Comparison of ENCODE assay signal across 8 cellular contexts in genomic region chr17:7932483-7932891, GRCh38. TPM values are rescaled to one million over a fixed set of nuclear protein-coding genes. Genes with fewer than 3 reads are reported as not detected.
DNase-seq lines count a peak whose midpoint lies in the region; ATAC-seq, FAIRE-seq and TF ChIP-seq lines count a peak whose summit lies in the region.

No MANE protein-coding gene starts in this region.

- no peak overlapping the region for H2BK15ac ChIP-seq in H1 (ENCODE audit: low read length)
- H2BK15ac ChIP-seq in mesenchymal stem cell (ENCODE audit: low read depth, poor library complexity, severe bottlenecking), result peak overlapping the region; percentile 26

- H3K14ac ChIP-seq in H1 (ENCODE audit: insufficient read length) (no peak overlapping the region), mesenchymal stem cell (ENCODE audit: low read length in 2 of 2) (peak overlapping the region in 1 of 2 experiments; percentile 23)

- H2AFZ ChIP-seq in H1 (ENCODE audit: low read length), result peak overlapping the region; percentile 93
- peak overlapping the region; percentile 84 for H2AFZ ChIP-seq in mesenchymal stem cell (ENCODE audit: low read depth, low read length)

- H4K8ac ChIP-seq in H1 (ENCODE audit: extremely low read depth, insufficient read depth, low read length) (no peak overlapping the region), mesenchymal stem cell (ENCODE audit: low read length) (peak overlapping the region; percentile 50)

- peaks cover 5 to 19% (median 9%) of the 10 kb centered on the region in 4 experiments; a peak in 5 of 8 replicates for H3K36me3 ChIP-seq in H1 (ENCODE audit: control insufficient read depth in 2 of 4, insufficient read depth in 4 of 4, low read length in 3 of 4)
- peaks cover 27 to 32% of the 10 kb centered on the region in 2 experiments for H3K36me3 ChIP-seq in mesenchymal stem cell (ENCODE audit: control insufficient read depth in 1 of 2, insufficient read depth in 2 of 2, low read depth in 1 of 2, low read length in 2 of 2)
- H3K36me3 ChIP-seq in tibial nerve, result peaks cover 0 to 53% (median 0%) of the 10 kb centered on the region in 3 donors

- H3K4me1 ChIP-seq in H1 (replicated peaks in 1 of 4; ENCODE audit: control insufficient read depth in 3 of 4, insufficient read depth in 4 of 4, low read length in 3 of 4) (peaks cover 0 to 5% (median 3%) of the 10 kb centered on the region in 4 experiments; a peak in 4 of 7 replicates), mesenchymal stem cell (ENCODE audit: control insufficient read depth, insufficient read depth, low read depth, low read length) (peaks cover 21% of the 10 kb centered on the region), tibial nerve (peaks cover 0 to 52% (median 21%) of the 10 kb centered on the region in 4 donors)

- H3K56ac ChIP-seq in H1 (replicated peaks; ENCODE audit: insufficient read length, low read depth, low read length), result peak overlapping the region; percentile 4

- H3K9me3 ChIP-seq in H1 (ENCODE audit: insufficient read depth in 2 of 2, low read depth in 1 of 2, low read length in 1 of 2), result no peaks in the 10 kb centered on the region
- H3K9me3 ChIP-seq in mesenchymal stem cell (ENCODE audit: control insufficient read depth, low read length), result no peaks in the 10 kb centered on the region
- no peaks in the 10 kb centered on the region for H3K9me3 ChIP-seq in tibial nerve

- H4K5ac ChIP-seq in H1 (ENCODE audit: insufficient read length, low read depth, low read length), result peak overlapping the region; percentile 81

- FAIRE-seq in H1 (lab: Jason Lieb, UNC), result no peak

- CTCF ChIA-PET in GM10248 (lab: Yijun Ruan, JAX), result interaction anchor here (0.7 to 10.4 kb wide), 27 partner anchors 9 to 637 kb away, joined by 3 to 107 read pairs (median 4); partner anchors contain the start of gene RNF227
- CTCF ChIA-PET in H1 (lab: Charles Lee; ENCODE audit: partially characterized antibody), result interaction anchor here (0.6 to 5.7 kb wide), 27 partner anchors 10 to 189 kb away, joined by 3 to 33 read pairs (median 4); partner anchors contain the start of gene ALOXE3

- H3K23ac ChIP-seq in H1 (ENCODE audit: insufficient read length), result no peak overlapping the region
- H3K23ac ChIP-seq in mesenchymal stem cell (ENCODE audit: low read length in 2 of 2), result peak overlapping the region in 1 of 2 experiments; percentile 46

- H2AK5ac ChIP-seq in H1 (ENCODE audit: low read depth, low read length) (no peak overlapping the region), mesenchymal stem cell (ENCODE audit: low read length, severe bottlenecking) (no peak overlapping the region)

- H3K4ac ChIP-seq in H1 (replicated peaks; ENCODE audit: insufficient read length, low read depth, low read length) (peak overlapping the region; percentile 58), mesenchymal stem cell (ENCODE audit: low read depth in 1 of 2, low read length in 2 of 2) (peak overlapping the region; percentile 62 to 95)

- H3K18ac ChIP-seq in H1 (ENCODE audit: extremely low read depth, low read length), result peak overlapping the region; percentile 97; the same call in 1 of the 2 replicates
- peak overlapping the region; percentile 85 to 89 for H3K18ac ChIP-seq in mesenchymal stem cell (ENCODE audit: low read depth in 1 of 2, low read length in 2 of 2)

- POLR2A ChIA-PET in GM10248 (lab: Yijun Ruan, JAX), result interaction anchor here (0.7 to 1.4 kb wide), 3 partner anchors 12 to 447 kb away, joined by 3 to 5 read pairs (median 5); partner anchors contain the start of gene RNF227
- POLR2A ChIA-PET in H1 (lab: Charles Lee; ENCODE audit: partially characterized antibody), result interaction anchor here (0.5 to 3.3 kb wide), 10 partner anchors 10 to 246 kb away, joined by 3 to 11 read pairs (median 4); partner anchors contain the start of genes NAA38 and RNF227

- no peak for TF ChIP-seq RAD21 in H1 (IDR thresholded peaks at IDR 0.05 in 1 of 2, conservative IDR thresholded peaks at IDR 0.05 in 1 of 2; ENCODE audit: low read depth in 2 of 2, low read length in 2 of 2)

- 5% methylated on average over 17 of the region's 17 CpGs; no CpG with 5 or more reads in 1 of the 2 experiments for WGBS in H1 (ENCODE audit: extremely low coverage in 1 of 2, insufficient coverage in 1 of 2, insufficient read length in 1 of 2, insufficient replicate concordance in 2 of 2, low coverage in 1 of 2, low lambda C conversion rate in 2 of 2, missing lambda C conversion rate in 1 of 2), 2 experiments
- 1% methylated on average over 17 of the region's 17 CpGs for WGBS in mesenchymal stem cell
- WGBS in tibial nerve, 2 donors, result 0 to 1% methylated on average over 17 of the region's 17 CpGs

- H3K27me3 ChIP-seq in H1 (replicated peaks in 1 of 4; ENCODE audit: control insufficient read depth in 3 of 4, extremely low read depth in 1 of 4, insufficient read depth in 3 of 4, low read length in 3 of 4), result peaks cover 11 to 22% (median 20%) of the 10 kb centered on the region in 4 experiments
- H3K27me3 ChIP-seq in mesenchymal stem cell (ENCODE audit: control insufficient read depth in 1 of 2, insufficient read depth in 1 of 2, low read length in 2 of 2), result no peaks in the 10 kb centered on the region
- H3K27me3 ChIP-seq in tibial nerve, result no peaks in the 10 kb centered on the region

- H3K79me2 ChIP-seq in H1 (ENCODE audit: control insufficient read depth in 1 of 2, insufficient read depth in 2 of 2, low read length in 2 of 2), result 0 out of 4 replicates have a peak, but pooled peaks cover 0 to 4% of the 10 kb centered on the region in 2 experiments

- H3K27ac ChIP-seq in H1 (ENCODE audit: low read depth, low read length), result 0 out of 2 replicates have a peak overlapping the region, but pooled peaks have one; percentile 16
- H3K27ac ChIP-seq in mesenchymal stem cell (ENCODE audit: low read length, poor library complexity, severe bottlenecking), result peak overlapping the region; percentile 20
- H3K27ac ChIP-seq in tibial nerve, result peak overlapping the region; percentile 63 to 94 (median 82)

- ATAC-seq in HG02885 (IDR thresholded peaks at IDR 0.05; ENCODE audit: poor library complexity, unreplicated experiment) (peak; percentile 9), SK-N-SH treated with all-trans-retinoic acid at 6 μM for 48 hours (peak; percentile 45), HG03196 (IDR thresholded peaks at IDR 0.05; ENCODE audit: unreplicated experiment) (no peak), HG03175 (IDR thresholded peaks at IDR 0.05; ENCODE audit: unreplicated experiment) (no peak)

- H2BK120ac ChIP-seq in H1 (replicated peaks; ENCODE audit: low read depth, low read length) (no peak overlapping the region), mesenchymal stem cell (ENCODE audit: low read depth, low read length) (no peak overlapping the region)

- H3K4me3 ChIP-seq in H1 (ENCODE audit: extremely low read depth in 1 of 4, insufficient read depth in 2 of 4, low read depth in 3 of 4, low read length in 4 of 4) (peak overlapping the region; percentile 80 to 95 (median 89)), mesenchymal stem cell (ENCODE audit: insufficient read depth in 1 of 2, low read depth in 1 of 2, low read length in 2 of 2) (peak overlapping the region; percentile 83 to 85), tibial nerve (peak overlapping the region; percentile 61 to 97 (median 83))

- H2BK12ac ChIP-seq in H1 (ENCODE audit: low read depth, low read length) (no peak overlapping the region), mesenchymal stem cell (ENCODE audit: low read length in 2 of 2) (peak overlapping the region in 1 of 2 experiments; percentile 75)

- peaks cover 15% of the 10 kb centered on the region for H3K23me2 ChIP-seq in H1 (ENCODE audit: low read depth, low read length)

- no peak for TF ChIP-seq CTCF in GM10248 (IDR thresholded peaks at IDR 0.05; ENCODE audit: control extremely low read depth, extremely low read depth, low read depth, missing control alignments)
- TF ChIP-seq CTCF in H1 (IDR thresholded peaks at IDR 0.05; ENCODE audit: control extremely low read depth in 1 of 3, insufficient read depth in 1 of 3, low read depth in 1 of 3, low read length in 3 of 3), result no peak
- no peak for TF ChIP-seq CTCF in tibial nerve (IDR thresholded peaks at IDR 0.05)

- TF ChIP-seq EP300 in H1 (IDR thresholded peaks at IDR 0.05; ENCODE audit: borderline replicate concordance in 1 of 2, low read depth in 2 of 2, low read length in 2 of 2) (no peak), tibial nerve (IDR thresholded peaks at IDR 0.05) (no peak)

- peak; percentile 54 for DNase-seq in GM10248 (ENCODE audit: extremely low spot score)
- DNase-seq in H1 (ENCODE audit: low read depth in 1 of 2, low spot score in 2 of 2), result peak in 1 of 2 experiments; percentile 58
- peak; percentile 59 for DNase-seq in mesenchymal stem cell
- DNase-seq in tibial nerve (ENCODE audit: low spot score in 2 of 2), result peak in 1 of 2 donors; percentile 22

- TF ChIP-seq POLR2A in H1 (IDR thresholded peaks at IDR 0.05; ENCODE audit: control extremely low read depth in 1 of 2, low read depth in 2 of 2, low read length in 2 of 2) (no peak), tibial nerve (IDR thresholded peaks at IDR 0.05) (no peak)

- H2BK20ac ChIP-seq in H1 (ENCODE audit: low read length), result no peak overlapping the region

- H3K79me1 ChIP-seq in H1 (ENCODE audit: low read depth, low read length) (no peaks in the 10 kb centered on the region), mesenchymal stem cell (replicated peaks; ENCODE audit: low read length, poor library complexity, severe bottlenecking) (peaks cover 41% of the 10 kb centered on the region)

- peak overlapping the region; percentile 96 to 98 for H3K4me2 ChIP-seq in H1 (ENCODE audit: insufficient read depth in 1 of 2, low read depth in 2 of 2, low read length in 2 of 2)
- H3K4me2 ChIP-seq in mesenchymal stem cell (ENCODE audit: low read length, poor library complexity, severe bottlenecking), result peak overlapping the region; percentile 83

- H4K91ac ChIP-seq in H1 (replicated peaks; ENCODE audit: insufficient read length, low read length) (peak overlapping the region; percentile 48), mesenchymal stem cell (ENCODE audit: low read length) (peak overlapping the region; percentile 86)

- H2BK5ac ChIP-seq in H1 (ENCODE audit: low read depth, low read length) (peak overlapping the region; percentile 84; the same call in 1 of the 2 replicates), mesenchymal stem cell (ENCODE audit: low read depth, low read length, poor library complexity, severe bottlenecking) (no peak overlapping the region)

- H3K9ac ChIP-seq in H1 (replicated peaks in 1 of 4; ENCODE audit: extremely low read depth in 1 of 4, low read depth in 3 of 4, low read length in 3 of 4), result peak overlapping the region in 3 of 4 experiments; percentile 26 to 69 (median 67); a peak in 6 of 7 replicates
- peak overlapping the region; percentile 90 for H3K9ac ChIP-seq in mesenchymal stem cell (ENCODE audit: low read length)

- peaks cover 0 to 5% of the 10 kb centered on the region in 2 experiments for H4K20me1 ChIP-seq in H1 (replicated peaks in 1 of 2; ENCODE audit: control insufficient read depth in 1 of 2, insufficient read depth in 2 of 2, low read length in 2 of 2)

RNA-seq across cellular contexts. Expression of gene CNTROB, which starts 0.5 kb away (rescaled TPM):
- 30.0 and 31.9 TPM in 2 replicates for total RNA-seq in H1 (2021; fragmentation: NEBNext Ultra II Directional; extraction: Animal tissue kit (Norgen Biotek cat#: 25700))
- polyA plus RNA-seq in H1 (2011; rRNA removed), result 20.5 and 28.2 TPM in 2 replicates
- polyA plus RNA-seq in H1 (2011; cell fraction: cytosol; rRNA removed), result 31.0 TPM
- polyA plus RNA-seq in H1 (2011; cell fraction: nucleus; rRNA removed), result 91.0 TPM
- 29.7 to 32.7 TPM (median 31.3 TPM) in 4 replicates for polyA plus RNA-seq in H1 (2012, experiment 1 of 2)
- polyA plus RNA-seq in H1 (2012, experiment 2 of 2), result 21.6 TPM
- 21.0 TPM for polyA plus RNA-seq in H1 (2013, experiment 1 of 2)
- polyA plus RNA-seq in H1 (2013, experiment 2 of 2), result 20.3 TPM
- 13.3 and 23.5 TPM in 2 replicates for polyA minus RNA-seq in H1 (2011; rRNA and poly(A)+ RNA removed)
- polyA minus RNA-seq in H1 (2011; cell fraction: cytosol; rRNA and poly(A)+ RNA removed), result 14.5 TPM
- 25.0 TPM for polyA minus RNA-seq in H1 (2011; cell fraction: nucleus; rRNA and poly(A)+ RNA removed)
- 24.6 TPM for polyA plus RNA-seq in mesenchymal stem cell (2013, experiment 1 of 2)
- polyA plus RNA-seq in mesenchymal stem cell (2013, experiment 2 of 2), result 23.1 TPM
- 10 to 100 TPM; 22.4 to 38.0 (median 28.0) TPM for total RNA-seq in tibial nerve

RNA-seq across cellular contexts. Expression of gene TRAPPC1, which starts 0.7 kb away (rescaled TPM):
- 99.3 and 114 TPM in 2 replicates for total RNA-seq in H1 (2021; fragmentation: NEBNext Ultra II Directional; extraction: Animal tissue kit (Norgen Biotek cat#: 25700))
- 170 and 194 TPM in 2 replicates for polyA plus RNA-seq in H1 (2011; rRNA removed)
- 146 TPM for polyA plus RNA-seq in H1 (2011; cell fraction: cytosol; rRNA removed)
- polyA plus RNA-seq in H1 (2011; cell fraction: nucleus; rRNA removed), result 89.5 TPM
- 153 to 167 TPM (median 161 TPM) in 4 replicates for polyA plus RNA-seq in H1 (2012, experiment 1 of 2)
- polyA plus RNA-seq in H1 (2012, experiment 2 of 2), result 221 TPM
- 103 TPM for polyA plus RNA-seq in H1 (2013, experiment 1 of 2)
- 107 TPM for polyA plus RNA-seq in H1 (2013, experiment 2 of 2)
- 69.5 and 107 TPM in 2 replicates for polyA minus RNA-seq in H1 (2011; rRNA and poly(A)+ RNA removed)
- polyA minus RNA-seq in H1 (2011; cell fraction: cytosol; rRNA and poly(A)+ RNA removed), result 54.1 TPM
- 32.8 TPM for polyA minus RNA-seq in H1 (2011; cell fraction: nucleus; rRNA and poly(A)+ RNA removed)
- 267 TPM for polyA plus RNA-seq in mesenchymal stem cell (2013, experiment 1 of 2)
- polyA plus RNA-seq in mesenchymal stem cell (2013, experiment 2 of 2), result 276 TPM
- 10 to 100 TPM; 24.1 to 39.3 (median 36.8) TPM for total RNA-seq in tibial nerve

RNA-seq across cellular contexts. Expression of gene KCNAB3, which starts 2.8 kb away (rescaled TPM):
- total RNA-seq in H1 (2021; fragmentation: NEBNext Ultra II Directional; extraction: Animal tissue kit (Norgen Biotek cat#: 25700)), result 2.3 and 2.4 TPM in 2 replicates
- 1.7 and 2.8 TPM in 2 replicates for polyA plus RNA-seq in H1 (2011; rRNA removed)
- 2.8 TPM for polyA plus RNA-seq in H1 (2011; cell fraction: cytosol; rRNA removed)
- polyA plus RNA-seq in H1 (2011; cell fraction: nucleus; rRNA removed), result 17.5 TPM
- 2.6 to 3.4 TPM (median 3.3 TPM) in 4 replicates for polyA plus RNA-seq in H1 (2012, experiment 1 of 2)
- polyA plus RNA-seq in H1 (2012, experiment 2 of 2), result 1.2 TPM
- polyA plus RNA-seq in H1 (2013, experiment 1 of 2), result 4.1 TPM
- polyA plus RNA-seq in H1 (2013, experiment 2 of 2), result 3.9 TPM
- polyA minus RNA-seq in H1 (2011; rRNA and poly(A)+ RNA removed), result 0.90 and 2.5 TPM in 2 replicates
- 2.3 TPM for polyA minus RNA-seq in H1 (2011; cell fraction: cytosol; rRNA and poly(A)+ RNA removed)
- polyA minus RNA-seq in H1 (2011; cell fraction: nucleus; rRNA and poly(A)+ RNA removed), result 4.6 TPM
- 1.5 TPM for polyA plus RNA-seq in mesenchymal stem cell (2013, experiment 1 of 2)
- 0.95 TPM for polyA plus RNA-seq in mesenchymal stem cell (2013, experiment 2 of 2)
- total RNA-seq in tibial nerve, result 1 to 10 TPM; 1.1 to 6.0 (median 1.4) TPM

RNA-seq across cellular contexts. Expression of gene RNF227, which starts 16.4 kb away (rescaled TPM):
- total RNA-seq in H1 (2021; fragmentation: NEBNext Ultra II Directional; extraction: Animal tissue kit (Norgen Biotek cat#: 25700)), result 0.63 and 0.77 TPM in 2 replicates
- 1.1 and 1.7 TPM in 2 replicates for polyA plus RNA-seq in H1 (2011; rRNA removed)
- polyA plus RNA-seq in H1 (2011; cell fraction: cytosol; rRNA removed), result 0.94 TPM
- 0.56 TPM for polyA plus RNA-seq in H1 (2011; cell fraction: nucleus; rRNA removed)
- 0.64 to 2.2 TPM (median 0.83 TPM) in 4 replicates for polyA plus RNA-seq in H1 (2012, experiment 1 of 2)
- 0.63 TPM for polyA plus RNA-seq in H1 (2012, experiment 2 of 2)
- 0.67 TPM for polyA plus RNA-seq in H1 (2013, experiment 1 of 2)
- 0.48 TPM for polyA plus RNA-seq in H1 (2013, experiment 2 of 2)
- 0.27 and 0.47 TPM in 2 replicates for polyA minus RNA-seq in H1 (2011; rRNA and poly(A)+ RNA removed)
- polyA minus RNA-seq in H1 (2011; cell fraction: cytosol; rRNA and poly(A)+ RNA removed), result 0.66 TPM
- 0.20 TPM for polyA minus RNA-seq in H1 (2011; cell fraction: nucleus; rRNA and poly(A)+ RNA removed)
- 0.39 TPM for polyA plus RNA-seq in mesenchymal stem cell (2013, experiment 1 of 2)
- polyA plus RNA-seq in mesenchymal stem cell (2013, experiment 2 of 2), result 0.38 TPM
- 10 to 100 TPM in 1 of 4 donors, 1 to 10 TPM in 3; 2.6 to 41.2 (median 3.8) TPM for total RNA-seq in tibial nerve

RNA-seq across cellular contexts. Expression of gene CHD3, which starts 43.9 kb away (rescaled TPM):
- total RNA-seq in H1 (2021; fragmentation: NEBNext Ultra II Directional; extraction: Animal tissue kit (Norgen Biotek cat#: 25700)), result 12.9 and 14.2 TPM in 2 replicates
- 12.3 and 18.3 TPM in 2 replicates for polyA plus RNA-seq in H1 (2011; rRNA removed)
- polyA plus RNA-seq in H1 (2011; cell fraction: cytosol; rRNA removed), result 12.4 TPM
- 45.8 TPM for polyA plus RNA-seq in H1 (2011; cell fraction: nucleus; rRNA removed)
- polyA plus RNA-seq in H1 (2012, experiment 1 of 2), result 20.4 to 31.7 TPM (median 27.8 TPM) in 4 replicates
- polyA plus RNA-seq in H1 (2012, experiment 2 of 2), result 4.9 TPM
- polyA plus RNA-seq in H1 (2013, experiment 1 of 2), result 12.0 TPM
- polyA plus RNA-seq in H1 (2013, experiment 2 of 2), result 11.8 TPM
- polyA minus RNA-seq in H1 (2011; rRNA and poly(A)+ RNA removed), result 17.4 and 27.2 TPM in 2 replicates
- 16.4 TPM for polyA minus RNA-seq in H1 (2011; cell fraction: cytosol; rRNA and poly(A)+ RNA removed)
- polyA minus RNA-seq in H1 (2011; cell fraction: nucleus; rRNA and poly(A)+ RNA removed), result 16.2 TPM
- polyA plus RNA-seq in mesenchymal stem cell (2013, experiment 1 of 2), result 56.3 TPM
- 50.2 TPM for polyA plus RNA-seq in mesenchymal stem cell (2013, experiment 2 of 2)
- 100 to 1,000 TPM in 3 of 4 donors, 10 to 100 TPM in 1; 80.4 to 202 (median 125) TPM for total RNA-seq in tibial nerve

Comparison
In these comparisons a context has a peak if more than half of its experiments do, and no peak if none do; other contexts are left out.
1. ATAC-seq: peak in HG02885 (single experiment) and SK-N-SH treated with all-trans-retinoic acid at 6 μM for 48 hours (single experiment); none in HG03196 (single experiment) and HG03175 (single experiment).
2. H3K27ac ChIP-seq: peak in every context shown above with its lines; median percentile 82 in tibial nerve; 20 in mesenchymal stem cell; 16 in H1.
3. Peak in every context shown above with its lines, with median percentiles within 50 percentile points of each other: H3K4me3 ChIP-seq.